ENCODE assay signal across 1 cellular context in genomic region chr12:46475972-46476645, GRCh38.
TF ChIP-seq lines count a peak whose summit lies in the region.

No MANE protein-coding gene starts in this region.

TF ChIP-seq in K562, 482 proteins besides CTCF, POLR2A, EP300 and RAD21 (continued from another document):
- TF ChIP-seq NR4A1 (CRISPR knock-in tag; IDR thresholded peaks at IDR 0.05) (no peak), NR4A1 (tag; IDR thresholded peaks at IDR 0.05) (peak; percentile 91), ZNF444 (CRISPR knock-in tag; IDR thresholded peaks at IDR 0.05) (no peak), STAT5B (CRISPR knock-in tag; IDR thresholded peaks at IDR 0.05) (no peak), POU5F1 (IDR thresholded peaks at IDR 0.05; ENCODE audit: borderline replicate concordance, low read depth, low read length, partially characterized antibody) (no peak), ZC3H4 (CRISPR knock-in tag; IDR thresholded peaks at IDR 0.05; ENCODE audit: borderline replicate concordance) (no peak), TOE1 (IDR thresholded peaks at IDR 0.05; ENCODE audit: borderline replicate concordance) (no peak), TOE1 (CRISPR knock-in tag; IDR thresholded peaks at IDR 0.05; ENCODE audit: borderline replicate concordance, low read depth) (no peak), EP400 (IDR thresholded peaks at IDR 0.05) (no peak), GTF2F1 (IDR thresholded peaks at IDR 0.05; ENCODE audit: low read depth, low read length) (no peak), ID3 (CRISPR knock-in tag; IDR thresholded peaks at IDR 0.05) (no peak), ID3 (tag; IDR thresholded peaks at IDR 0.05) (peak; percentile 77), YY1 (IDR thresholded peaks at IDR 0.05; ENCODE audit: borderline replicate concordance in 1 of 3, control insufficient read depth in 1 of 3, extremely low read depth in 1 of 3, insufficient read depth in 3 of 3, insufficient read length in 1 of 3, insufficient replicate concordance in 2 of 3, low read depth in 1 of 3, low read length in 2 of 3) (no peak), ZNF134 (CRISPR knock-in tag; conservative IDR thresholded peaks at IDR 0.05) (peak; percentile 31; the same call in 1 of the 2 replicates), SNAPC5 (CRISPR knock-in tag; IDR thresholded peaks at IDR 0.05) (no peak)
- TF ChIP-seq, protein P1, sequence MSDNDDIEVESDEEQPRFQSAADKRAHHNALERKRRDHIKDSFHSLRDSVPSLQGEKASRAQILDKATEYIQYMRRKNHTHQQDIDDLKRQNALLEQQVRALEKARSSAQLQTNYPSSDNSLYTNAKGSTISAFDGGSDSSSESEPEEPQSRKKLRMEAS (CRISPR knock-in tag; IDR thresholded peaks at IDR 0.05) = no peak
- TF ChIP-seq, protein P2, sequence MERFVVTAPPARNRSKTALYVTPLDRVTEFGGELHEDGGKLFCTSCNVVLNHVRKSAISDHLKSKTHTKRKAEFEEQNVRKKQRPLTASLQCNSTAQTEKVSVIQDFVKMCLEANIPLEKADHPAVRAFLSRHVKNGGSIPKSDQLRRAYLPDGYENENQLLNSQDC (CRISPR knock-in tag; IDR thresholded peaks at IDR 0.05) = no peak
